Comparison of ENCODE assay signal across 1 cellular context in genomic region chr2:159286709-159287441, GRCh38.
TF ChIP-seq lines count a peak whose summit lies in the region.

No MANE protein-coding gene starts in this region.

TF ChIP-seq in HepG2, 621 proteins besides CTCF, POLR2A, EP300 and RAD21 (continued from another document and continues in another):
- TF ChIP-seq ZBTB40 (IDR thresholded peaks at IDR 0.05) (no peak), ZBTB40 (CRISPR knock-in tag; IDR thresholded peaks at IDR 0.05) (peak; percentile 69), ELK4 (CRISPR knock-in tag; IDR thresholded peaks at IDR 0.05; ENCODE audit: borderline replicate concordance) (no peak), ZBED4 (CRISPR knock-in tag; IDR thresholded peaks at IDR 0.05; ENCODE audit: borderline replicate concordance) (no peak), ARID3A (IDR thresholded peaks at IDR 0.05; ENCODE audit: low read depth, low read length) (0 out of 2 replicates have a peak, but pooled peaks have one; percentile 2), SRSF4 (IDR thresholded peaks at IDR 0.05; ENCODE audit: low read depth, low read length, poor library complexity, severe bottlenecking) (no peak), MAFK (conservative IDR thresholded peaks at IDR 0.05 in 1 of 2, IDR thresholded peaks at IDR 0.05 in 1 of 2; ENCODE audit: low read length in 2 of 2) (no peak), MXD1 (CRISPR knock-in tag; IDR thresholded peaks at IDR 0.05) (no peak; the same call in 1 of the 2 replicates), ZNF354B (CRISPR knock-in tag; IDR thresholded peaks at IDR 0.05) (no peak), EHMT2 (IDR thresholded peaks at IDR 0.05; ENCODE audit: borderline replicate concordance, low read depth, low read length) (no peak; the same call in 1 of the 2 replicates), GATAD1 (CRISPR knock-in tag; IDR thresholded peaks at IDR 0.05) (peak; percentile 23; the same call in 1 of the 2 replicates), DBP (CRISPR knock-in tag; IDR thresholded peaks at IDR 0.05; ENCODE audit: not compliant biosample characterization) (peak; percentile 4), ZNF333 (CRISPR knock-in tag; IDR thresholded peaks at IDR 0.05; ENCODE audit: borderline replicate concordance) (no peak), IRF9 (CRISPR knock-in tag; IDR thresholded peaks at IDR 0.05; ENCODE audit: borderline replicate concordance) (peak; percentile 40; the same call in 1 of the 2 replicates), ERF (CRISPR knock-in tag; IDR thresholded peaks at IDR 0.05) (peak; percentile 61; the same call in 1 of the 2 replicates), ZBTB38 (CRISPR knock-in tag; IDR thresholded peaks at IDR 0.05) (0 out of 2 replicates have a peak, but pooled peaks have one; percentile 2), NR2C2 (CRISPR knock-in tag; IDR thresholded peaks at IDR 0.05; ENCODE audit: borderline replicate concordance) (no peak), SMC3 (IDR thresholded peaks at IDR 0.05; ENCODE audit: low read length) (no peak), HMG20A (CRISPR knock-in tag; IDR thresholded peaks at IDR 0.05; ENCODE audit: borderline replicate concordance) (no peak; the same call in 1 of the 2 replicates), ZNF407 (CRISPR knock-in tag; IDR thresholded peaks at IDR 0.05; ENCODE audit: not compliant biosample characterization) (no peak), PAWR (CRISPR knock-in tag; IDR thresholded peaks at IDR 0.05; ENCODE audit: borderline replicate concordance) (no peak), CREBL2 (CRISPR knock-in tag; IDR thresholded peaks at IDR 0.05; ENCODE audit: borderline replicate concordance) (no peak)
